ENCODE assay signal across 17 cellular contexts in the genomic region with DNA sequence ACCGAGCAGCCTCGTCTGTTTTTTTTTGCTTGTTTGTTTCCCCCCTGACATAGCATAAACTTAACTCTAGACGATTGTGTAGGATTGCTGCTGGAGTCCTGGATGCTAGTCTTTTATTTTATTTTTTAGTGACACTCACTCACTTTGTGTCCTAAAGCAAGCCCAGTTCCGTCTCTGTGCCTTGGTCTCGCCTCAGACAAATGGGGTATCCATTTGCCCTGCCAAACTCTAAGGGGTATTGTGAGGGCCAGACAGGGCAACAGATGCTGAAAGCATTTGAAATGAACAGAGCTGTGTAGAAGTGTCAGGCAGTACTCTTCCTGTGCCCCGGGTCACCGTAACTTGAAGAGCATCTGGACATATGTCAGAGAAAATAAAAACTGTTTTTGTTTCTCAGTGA. TPM values are rescaled to one million over a fixed set of nuclear protein-coding genes. Genes with fewer than 3 reads are reported as not detected.
DNase-seq lines count a peak whose midpoint lies in the region; ATAC-seq and TF ChIP-seq lines count a peak whose summit lies in the region.
"Had no signal": no experiment of that assay in that cellular context is flagged by ENCODE, and none has a peak within 500 bp of the region (broad histone marks: within the 10 kb centered on the region; RNA-seq: fewer than 3 reads in every experiment).

No MANE protein-coding gene starts in this region.

- no peaks in the 10 kb centered on the region for H3K9me3 ChIP-seq in heart left ventricle
- no peaks in the 10 kb centered on the region for H3K9me3 ChIP-seq in breast epithelium
- no peaks in the 10 kb centered on the region for H3K9me3 ChIP-seq in muscle layer of duodenum (ENCODE audit: control insufficient read depth in 1 of 2, low read length in 2 of 2)
- H3K9me3 ChIP-seq in uterus, result no peaks in the 10 kb centered on the region

- TF ChIP-seq CTCF in heart left ventricle (IDR thresholded peaks at IDR 0.05), result no peak
- TF ChIP-seq CTCF in breast epithelium (IDR thresholded peaks at IDR 0.05), result no peak
- TF ChIP-seq CTCF in uterus (IDR thresholded peaks at IDR 0.05), result no peak

- H3K27ac ChIP-seq in heart left ventricle (peak overlapping the region in 9 of 12 donors; percentile 31 to 78 (median 72)), breast epithelium (peak overlapping the region; percentile 51 to 82), muscle layer of duodenum (ENCODE audit: low read length) (peak overlapping the region; percentile 29), uterus (peak overlapping the region; percentile 63 to 91)

- intact Hi-C loops in heart left ventricle (cut with DNase I) (loop anchor here in 6 of 10 donors (2.0 to 10.0 kb wide), 7 partner anchors 66 to 852 kb away; no protein-coding TSS in a partner anchor), left cardiac atrium (cut with DNase I) (loop anchor here (2.0 to 10.0 kb wide), 3 partner anchors 112 to 246 kb away; no protein-coding TSS in a partner anchor), breast epithelium (cut with DNase I; ENCODE audit: low total_unique reads) (loop anchor here (10.0 kb wide), 2 partner anchors 108 to 202 kb away; no protein-coding TSS in a partner anchor), uterus (cut with DNase I; ENCODE audit: low total_unique reads) (loop anchor here (10.0 kb wide), 1 partner anchor 238 kb away; no protein-coding TSS in a partner anchor)

- no peaks in the 10 kb centered on the region for H3K36me3 ChIP-seq in heart left ventricle
- no peaks in the 10 kb centered on the region for H3K36me3 ChIP-seq in breast epithelium
- no peaks in the 10 kb centered on the region for H3K36me3 ChIP-seq in muscle layer of duodenum (ENCODE audit: control insufficient read depth in 1 of 2, insufficient read depth in 2 of 2, low read length in 2 of 2)
- no peaks in the 10 kb centered on the region for H3K36me3 ChIP-seq in uterus

- H3K4me1 ChIP-seq in heart left ventricle (peaks cover 0 to 23% (median 17%) of the 10 kb centered on the region in 12 donors), breast epithelium (peaks cover 0 to 9% of the 10 kb centered on the region in 2 donors), muscle layer of duodenum (ENCODE audit: control insufficient read depth in 1 of 2, insufficient read depth in 2 of 2, low read length in 2 of 2) (peaks cover 0 to 5% of the 10 kb centered on the region in 2 donors), uterus (no peaks in the 10 kb centered on the region)

- H3K27me3 ChIP-seq in heart left ventricle (no peaks in the 10 kb centered on the region), breast epithelium (no peaks in the 10 kb centered on the region), muscle layer of duodenum (ENCODE audit: low read depth, low read length) (no peaks in the 10 kb centered on the region), uterus (no peaks in the 10 kb centered on the region)

- no peak for TF ChIP-seq POLR2A in heart left ventricle (IDR thresholded peaks at IDR 0.05)
- no peak for TF ChIP-seq POLR2A in breast epithelium (IDR thresholded peaks at IDR 0.05)
- no peak for TF ChIP-seq POLR2A in uterus (IDR thresholded peaks at IDR 0.05)

- ATAC-seq in heart left ventricle (no peak), left cardiac atrium (no peak), HG02870 (IDR thresholded peaks at IDR 0.05; ENCODE audit: unreplicated experiment) (no peak)

- DNase-seq in heart left ventricle, result no peak
- DNase-seq in left cardiac atrium, result no peak
- no peak for DNase-seq in breast epithelium (ENCODE audit: low spot score in 2 of 2)
- no peak for DNase-seq in uterus
- DNase-seq in NCI-H187 treated with DMSO at 0.1 percent for 48 hours (lab: John Stamatoyannopoulos, UW), result no peak
- no peak for DNase-seq in activated CD4-positive, CD25-positive, alpha-beta regulatory T cell (lab: John Stamatoyannopoulos, UW)
- DNase-seq: activated CD4-positive, CD25-positive, alpha-beta regulatory T cell treated with anti-CD3 and anti-CD28 coated beads, Interleukin-2, amount 50 U/mL, for 72 hours; activated CD8-positive, alpha-beta memory T cell treated with anti-CD3 and anti-CD28 coated beads, Interleukin-2, amount 50 U/mL, for 4 hours; activated naive CD4-positive, alpha-beta T cell; CD4-positive, alpha-beta memory T cell; NCI-H1417; NCI-H2227 treated with DMSO at 0.1 percent for 48 hours; SIG-M5 had no signal

- 86 to 90% (median 89%) methylated on average over 7 of the region's 7 CpGs for WGBS in heart left ventricle, 4 donors

- H3K4me3 ChIP-seq in heart left ventricle (no peak overlapping the region), breast epithelium (no peak overlapping the region), muscle layer of duodenum (ENCODE audit: low read depth in 1 of 2, low read length in 2 of 2) (no peak overlapping the region), uterus (no peak overlapping the region)
- H3K4me3 ChIP-seq: K562 had no signal

RNA-seq across cellular contexts. Expression of a gene that starts 34.8 kb away (rescaled TPM):
- total RNA-seq in heart left ventricle (100 to 1,000 TPM; 405 to 851 (median 724) TPM), left cardiac atrium (1,000 to 10,000 TPM; 1,563 to 1,610 TPM), breast epithelium (10 to 100 TPM; 18.2 to 88.5 (median 87.1) TPM), uterus (100 to 1,000 TPM in 2 of 4 donors, 10 to 100 TPM in 2; 26.4 to 151 (median 99.0) TPM)
- polyA plus RNA-seq in heart left ventricle, result 100 to 1,000 TPM; 117 to 396 TPM
- total RNA-seq: T-helper 2 cell treated with Interferon-gamma antibody and Interleukin-4, amounts not matched to agents 100 ng/mL and 5 ng/mL, for 36 hours had no signal
